In genomic region chr14:74571441-74571841, GRCh38 we compare ENCODE assay signal across 9 cellular contexts. TPM values are rescaled to one million over a fixed set of nuclear protein-coding genes. Genes with fewer than 3 reads are reported as not detected.
DNase-seq lines count a peak whose midpoint lies in the region; ATAC-seq and TF ChIP-seq lines count a peak whose summit lies in the region.
"Had no signal": no experiment of that assay in that cellular context is flagged by ENCODE, and none has a peak within 500 bp of the region (broad histone marks: within the 10 kb centered on the region; RNA-seq: fewer than 3 reads in every experiment).

No MANE protein-coding gene starts in this region.

- H3K27ac ChIP-seq in RWPE2 (ENCODE audit: poor library complexity, severe bottlenecking), result peak overlapping the region; percentile 100

- intact Hi-C loops in sciatic nerve (cut with DNase I), result no loop called here

- no peaks in the 10 kb centered on the region for H3K9me3 ChIP-seq in RWPE2 (ENCODE audit: severe bottlenecking)

- ATAC-seq in RWPE2 (ENCODE audit: low read depth), result no peak
- peak; percentile 8 for ATAC-seq in sciatic nerve
- ATAC-seq in GM21529 (IDR thresholded peaks at IDR 0.05; ENCODE audit: unreplicated experiment), result no peak
- ATAC-seq in GM18502 (IDR thresholded peaks at IDR 0.05; ENCODE audit: poor library complexity, unreplicated experiment), result no peak

- peaks cover 46% of the 10 kb centered on the region for H3K36me3 ChIP-seq in RWPE2 (ENCODE audit: low read depth)

- H3K4me3 ChIP-seq in RWPE2 (ENCODE audit: severe bottlenecking) (no peak overlapping the region), fibroblast of the aortic adventitia (ENCODE audit: low read depth, low read length) (peak overlapping the region; percentile 45)

- TF ChIP-seq CTCF in RWPE2 (IDR thresholded peaks at IDR 0.05; ENCODE audit: poor library complexity, severe bottlenecking) (no peak), fibroblast of the aortic adventitia (IDR thresholded peaks at IDR 0.05; ENCODE audit: insufficient read depth, low read length) (no peak)

- H3K27me3 ChIP-seq in RWPE2 (ENCODE audit: insufficient read depth, poor library complexity, severe bottlenecking), result no peaks in the 10 kb centered on the region

- DNase-seq in CD1c-positive myeloid dendritic cell (ENCODE audit: extremely low spot score) (peak; percentile 49), RWPE2 (ENCODE audit: low spot score) (no peak), fibroblast of the aortic adventitia (ENCODE audit: low read depth) (no peak), sciatic nerve (ENCODE audit: low spot score) (no peak), NCI-H187 treated with DMSO at 0.1 percent for 48 hours (lab: John Stamatoyannopoulos, UW) (no peak), islet precursor cell (no peak)
- DNase-seq: NCI-H446 had no signal

- H3K4me1 ChIP-seq in RWPE2 (ENCODE audit: insufficient read depth, poor library complexity, severe bottlenecking), result peaks cover 83% of the 10 kb centered on the region

RNA-seq across cellular contexts. Expression of gene LTBP2, which starts 40.6 kb away (rescaled TPM):
- total RNA-seq in fibroblast of the aortic adventitia (ENCODE audit: low replicate concordance) (58.5 and 157 TPM in 2 replicates), sciatic nerve (93.0 TPM)
